Comparison of ENCODE assay signal across 22 cellular contexts in genomic region chr9:131185924-131186323, GRCh38.
DNase-seq lines count a peak whose midpoint lies in the region; ATAC-seq, FAIRE-seq and TF ChIP-seq lines count a peak whose summit lies in the region.
"Had no signal": no experiment of that assay in that cellular context is flagged by ENCODE, and none has a peak within 500 bp of the region (broad histone marks: within the 10 kb centered on the region; RNA-seq: fewer than 3 reads in every experiment).

No MANE protein-coding gene starts in this region.

- CTCF ChIA-PET in K562 (lab: Yijun Ruan, JAX; ENCODE audit: low intra/inter-chr PET ratio) = no interaction called here

- H3K4me1 ChIP-seq in left ventricle myocardium inferior (peaks cover 13% of the 10 kb centered on the region), right atrium auricular region (peaks cover 0 to 5% of the 10 kb centered on the region in 2 donors), K562 (replicated peaks in 1 of 2; ENCODE audit: control insufficient read depth in 2 of 2, insufficient read depth in 2 of 2, low read length in 2 of 2) (peaks cover 0 to 4% of the 10 kb centered on the region in 2 experiments; a peak in 3 of 5 replicates), right cardiac atrium (ENCODE audit: control insufficient read depth, insufficient read depth, low read length) (no peaks in the 10 kb centered on the region), neuronal stem cell (ENCODE audit: control insufficient read depth in 2 of 2, insufficient read depth in 1 of 2, low read depth in 1 of 2, low read length in 2 of 2) (peaks cover 2 to 20% of the 10 kb centered on the region in 2 donors)
- H3K4me1 ChIP-seq: BE2C, Caco-2 had no signal

- no peak overlapping the region for H3K4ac ChIP-seq in neuronal stem cell (ENCODE audit: low read length)

- no peak for DNase-seq in left ventricle myocardium inferior
- no peak for DNase-seq in right atrium auricular region (ENCODE audit: low spot score)
- DNase-seq in K562 (ENCODE audit: extremely low read depth in 1 of 4, low spot score in 3 of 4) = no peak
- no peak for DNase-seq in right cardiac atrium
- DNase-seq in neuronal stem cell (ENCODE audit: low spot score) = no peak
- DNase-seq: BE2C; Caco-2; CD4-positive, alpha-beta T cell; DMS153; DMS79; GDM1; GOT3; H7; HFFc6; IMR-90 had no signal

- no peak overlapping the region for H2BK120ac ChIP-seq in neuronal stem cell (ENCODE audit: low read depth, low read length)

- H3K79me1 ChIP-seq in neuronal stem cell (ENCODE audit: low read depth, low read length) = peaks cover 2% of the 10 kb centered on the region

- ATAC-seq in K562 (no peak), right cardiac atrium (peak; percentile 31 to 75), HG02852 (IDR thresholded peaks at IDR 0.05; ENCODE audit: unreplicated experiment) (no peak), GM19467 (IDR thresholded peaks at IDR 0.05; ENCODE audit: unreplicated experiment) (no peak)
- ATAC-seq: HCT116 had no signal

- no peak overlapping the region for H2AFZ ChIP-seq in K562 (ENCODE audit: low read depth, low read length)
- H2AFZ ChIP-seq in neuronal stem cell (ENCODE audit: low read length) = no peak overlapping the region

- peaks cover 10% of the 10 kb centered on the region; the same call in 1 of the 3 replicates for H3K79me2 ChIP-seq in K562 (ENCODE audit: control insufficient read depth, insufficient read depth, low read length)

- no peak for TF ChIP-seq CTCF in left ventricle myocardium inferior (IDR thresholded peaks at IDR 0.05; ENCODE audit: borderline replicate concordance)
- no peak for TF ChIP-seq CTCF in right atrium auricular region (IDR thresholded peaks at IDR 0.05)
- no peak for TF ChIP-seq CTCF in K562 (IDR thresholded peaks at IDR 0.05 in 2 of 3, conservative IDR thresholded peaks at IDR 0.05 in 1 of 3; ENCODE audit: insufficient read depth in 2 of 3, low read depth in 1 of 3, low read length in 3 of 3)

- H3K9me3 ChIP-seq in left ventricle myocardium inferior (replicated peaks) (no peaks in the 10 kb centered on the region), right atrium auricular region (no peaks in the 10 kb centered on the region), K562 (replicated peaks; ENCODE audit: control insufficient read depth, insufficient read depth, low read depth, low read length) (no peaks in the 10 kb centered on the region), right cardiac atrium (ENCODE audit: control insufficient read depth, low read length) (no peaks in the 10 kb centered on the region), neuronal stem cell (replicated peaks in 1 of 2; ENCODE audit: control insufficient read depth in 2 of 2, insufficient read depth in 1 of 2, low read depth in 1 of 2, low read length in 2 of 2) (no peaks in the 10 kb centered on the region)
- H3K9me3 ChIP-seq: BE2C, Caco-2 had no signal

- no peak for TF ChIP-seq RAD21 in K562 (CRISPR knock-in tag; conservative IDR thresholded peaks at IDR 0.05 in 1 of 2, IDR thresholded peaks at IDR 0.05 in 1 of 2)

- no peak overlapping the region for H3K4me3 ChIP-seq in left ventricle myocardium inferior
- H3K4me3 ChIP-seq in right atrium auricular region = no peak overlapping the region
- H3K4me3 ChIP-seq in K562 = no peak overlapping the region
- no peak overlapping the region for H3K4me3 ChIP-seq in right cardiac atrium (ENCODE audit: low read length)
- H3K4me3 ChIP-seq in neuronal stem cell (ENCODE audit: low read length in 2 of 2) = no peak overlapping the region

- no peak overlapping the region for H3K9ac ChIP-seq in K562 (ENCODE audit: insufficient read depth in 1 of 2, low read depth in 2 of 2, low read length in 2 of 2)
- no peak overlapping the region for H3K9ac ChIP-seq in neuronal stem cell (ENCODE audit: low read depth, low read length, poor library complexity)

- no peak overlapping the region for H2BK5ac ChIP-seq in neuronal stem cell (ENCODE audit: low read length)

- H4K20me1 ChIP-seq in K562 (replicated peaks; ENCODE audit: control insufficient read depth, insufficient read depth, low read length) = no peaks in the 10 kb centered on the region

- POLR2A ChIA-PET in K562 (lab: Yijun Ruan, JAX) = interaction anchor here (0.5 to 17.8 kb wide), 12 partner anchors 6 to 93 kb away, joined by 3 to 264 read pairs (median 4); partner anchors contain the start of gene NUP214

- in situ Hi-C loops in K562 (cut with MboI) = no loop called here

- no peak for FAIRE-seq in K562 (lab: Jason Lieb, UNC)
- FAIRE-seq: GM12892, GM18507, HTR-8/SVneo had no signal

- peaks cover 3% of the 10 kb centered on the region for H3K9me1 ChIP-seq in K562 (ENCODE audit: control insufficient read depth, insufficient read depth, low read length)

- no peak for TF ChIP-seq EP300 in K562 (IDR thresholded peaks at IDR 0.05; ENCODE audit: low read length)

- H3K23ac ChIP-seq in neuronal stem cell (ENCODE audit: low read depth, low read length, poor library complexity) = no peak overlapping the region

- peaks cover 66% of the 10 kb centered on the region for H3K36me3 ChIP-seq in left ventricle myocardium inferior
- peaks cover 28% of the 10 kb centered on the region for H3K36me3 ChIP-seq in right atrium auricular region
- peaks cover 92% of the 10 kb centered on the region for H3K36me3 ChIP-seq in K562 (ENCODE audit: control insufficient read depth, insufficient read depth, low read length)
- peaks cover 10 to 88% of the 10 kb centered on the region in 2 donors for H3K36me3 ChIP-seq in neuronal stem cell (replicated peaks in 1 of 2; ENCODE audit: control insufficient read depth in 2 of 2, insufficient read depth in 2 of 2, low read length in 2 of 2)

- H2BK15ac ChIP-seq in neuronal stem cell (ENCODE audit: low read length) = no peak overlapping the region

- H2AK5ac ChIP-seq in neuronal stem cell (ENCODE audit: low read depth, low read length) = no peak overlapping the region

- H2BK12ac ChIP-seq in neuronal stem cell (ENCODE audit: low read length) = no peak overlapping the region

- H3K27ac ChIP-seq in left ventricle myocardium inferior (replicated peaks) = peak overlapping the region; percentile 37
- H3K27ac ChIP-seq in right atrium auricular region = peak overlapping the region in 1 of 2 donors; percentile 69
- no peak overlapping the region for H3K27ac ChIP-seq in K562 (ENCODE audit: extremely low read depth, low read depth, low read length)
- no peak overlapping the region for H3K27ac ChIP-seq in right cardiac atrium (ENCODE audit: low read length)
- no peak overlapping the region for H3K27ac ChIP-seq in neuronal stem cell (replicated peaks; ENCODE audit: low read length)
- H3K27ac ChIP-seq: C4-2B had no signal

- H3K14ac ChIP-seq in neuronal stem cell (ENCODE audit: low read length) = no peak overlapping the region

- H3K4me2 ChIP-seq in K562 (ENCODE audit: insufficient read depth, low read length) (no peak overlapping the region), neuronal stem cell (ENCODE audit: insufficient read depth, low read length, poor library complexity, severe bottlenecking) (no peak overlapping the region)

- H3K27me3 ChIP-seq in left ventricle myocardium inferior (ENCODE audit: low read depth) = no peaks in the 10 kb centered on the region
- H3K27me3 ChIP-seq in right atrium auricular region = no peaks in the 10 kb centered on the region
- H3K27me3 ChIP-seq in K562 (ENCODE audit: control insufficient read depth in 2 of 2, insufficient read depth in 2 of 2, low read length in 2 of 2) = no peaks in the 10 kb centered on the region
- no peaks in the 10 kb centered on the region for H3K27me3 ChIP-seq in right cardiac atrium (ENCODE audit: control insufficient read depth, insufficient read depth)
- H3K27me3 ChIP-seq in neuronal stem cell (ENCODE audit: control insufficient read depth in 3 of 3, insufficient read depth in 3 of 3, low read depth in 1 of 3, low read length in 3 of 3) = no peaks in the 10 kb centered on the region
- H3K27me3 ChIP-seq: BE2C had no signal

- no peak overlapping the region for H4K91ac ChIP-seq in neuronal stem cell (ENCODE audit: low read depth, low read length, poor library complexity)

- no TSS peak for BruUV-seq in K562 (replicated peaks; lab: Mats Ljungman, UMichigan)

- 87% methylated on average over 3 of the region's 3 CpGs for WGBS in K562 (ENCODE audit: insufficient coverage, low coverage, missing lambda C conversion rate)
- WGBS in right cardiac atrium = 69% methylated on average over 3 of the region's 3 CpGs
- WGBS in neuronal stem cell (ENCODE audit: extremely low coverage in 2 of 2, insufficient read length in 2 of 2, insufficient replicate concordance in 1 of 2), 2 donors = no CpG with 5 or more reads among the region's 3 CpGs

- no peak overlapping the region for H4K8ac ChIP-seq in neuronal stem cell (ENCODE audit: low read depth, low read length)

- no peak for TF ChIP-seq POLR2A in K562 (conservative IDR thresholded peaks at IDR 0.05)

- intact Hi-C loops in left ventricle myocardium inferior (cut with micrococcal nuclease) = no loop called here
- intact Hi-C loops in K562 (cut with micrococcal nuclease) = no loop called here
- intact Hi-C loops in right cardiac atrium (cut with DNase I) = loop anchor here in 1 of 4 donors (10.0 kb wide), 1 partner anchor 89 kb away; the partner anchor contains the start of gene FAM78A

- H3K18ac ChIP-seq in neuronal stem cell (ENCODE audit: low read length) = no peak overlapping the region

TF ChIP-seq in K562, 482 proteins besides CTCF, POLR2A, EP300 and RAD21:
- peak in 1 of 2 experiments; percentile 73; a peak in 1 of 4 replicates for TF ChIP-seq MLX (CRISPR knock-in tag; conservative IDR thresholded peaks at IDR 0.05)
- no peak for TF ChIP-seq MYBL2 (IDR thresholded peaks at IDR 0.05; ENCODE audit: low read depth)
- TF ChIP-seq MYBL2 (CRISPR knock-in tag; IDR thresholded peaks at IDR 0.05; ENCODE audit: borderline replicate concordance) = no peak
- peak; percentile 37; the same call in 1 of the 2 replicates for TF ChIP-seq HMGXB4 (CRISPR knock-in tag; IDR thresholded peaks at IDR 0.05)

Comparison
In these comparisons a context has a peak if more than half of its experiments do, and no peak if none do; other contexts are left out.
1. ATAC-seq: peak in right cardiac atrium (2 of 2); none in K562 (single experiment), HG02852 (single experiment) and GM19467 (single experiment).